In the genomic region with DNA sequence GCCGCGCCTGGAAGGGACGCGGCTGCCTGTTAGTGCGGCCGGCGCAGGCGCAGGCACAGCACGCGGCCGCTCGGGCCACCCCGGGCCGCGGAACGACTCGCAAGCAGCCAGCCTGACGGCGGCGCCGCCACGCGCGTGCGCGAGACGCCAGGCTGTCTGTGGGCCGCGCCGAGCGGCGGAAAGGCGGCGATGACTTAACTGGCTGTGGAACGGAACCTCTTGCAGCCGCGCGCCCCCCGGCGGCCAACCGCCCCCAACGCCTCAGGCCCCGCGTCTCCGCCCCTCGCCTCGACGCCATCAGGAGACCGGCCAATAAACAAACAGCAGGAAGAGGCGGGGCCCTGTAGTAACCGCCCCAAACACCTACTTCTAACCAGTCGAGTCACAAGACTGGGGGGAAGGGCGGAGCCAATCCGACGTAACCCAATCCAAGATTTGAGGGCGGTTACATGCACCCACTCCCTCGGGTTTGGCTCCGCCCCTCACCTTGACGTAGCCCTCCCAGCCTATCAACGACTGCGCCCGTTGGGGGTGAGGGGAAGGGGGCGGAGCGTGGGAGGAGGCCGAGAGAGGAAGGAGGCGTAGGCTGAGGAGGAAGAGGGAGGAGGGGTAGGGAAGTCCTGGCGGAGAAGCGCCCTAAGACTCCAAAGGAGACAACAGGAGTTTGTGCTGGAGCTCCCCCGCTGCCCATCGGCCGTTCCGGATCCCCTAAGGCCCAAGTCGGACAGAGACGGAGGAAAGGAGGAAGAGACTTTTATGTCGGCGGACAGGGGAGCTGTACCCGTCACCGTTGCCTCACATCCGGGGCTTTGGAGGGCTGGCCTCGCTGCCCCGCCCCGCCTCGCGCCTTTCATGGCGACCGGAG, we compare ENCODE assay signal across 1 cellular context.
TF ChIP-seq lines count a peak whose summit lies in the region.

A gene (plus strand): TSS at position 566 of the 865 bp plus-strand sequence. CDS start 1,088 bp downstream, outside the sequence.

TF ChIP-seq in HEK293, 187 proteins besides CTCF, POLR2A, EP300 and RAD21 (continued from another document and continues in another):
- TF ChIP-seq TRIM28 (IDR thresholded peaks at IDR 0.05; ENCODE audit: borderline replicate concordance, low read length) (peak; percentile 92), SP7 (tag by site-specific recombination; IDR thresholded peaks at IDR 0.05) (peak; percentile 79), ZNF132 (tag by site-specific recombination; IDR thresholded peaks at IDR 0.05; ENCODE audit: borderline replicate concordance) (no peak), PRDM1 (tag by site-specific recombination; IDR thresholded peaks at IDR 0.05) (no peak), GLI4 (tag by site-specific recombination; IDR thresholded peaks at IDR 0.05) (no peak), ZNF664 (tag by site-specific recombination; IDR thresholded peaks at IDR 0.05) (no peak), ZNF626 (tag by site-specific recombination; IDR thresholded peaks at IDR 0.05) (no peak), ZNF777 (tag by site-specific recombination; IDR thresholded peaks at IDR 0.05; ENCODE audit: borderline replicate concordance) (no peak), ZBTB20 (tag by site-specific recombination; IDR thresholded peaks at IDR 0.05) (no peak), ZNF174 (tag by site-specific recombination; IDR thresholded peaks at IDR 0.05) (no peak), ZNF292 (tag by site-specific recombination; IDR thresholded peaks at IDR 0.05; ENCODE audit: borderline replicate concordance, low read depth) (no peak), ZNF785 (tag by site-specific recombination; IDR thresholded peaks at IDR 0.05) (peak; percentile 96), ZNF274 (IDR thresholded peaks at IDR 0.05; ENCODE audit: low read length) (no peak), ZNF274 (tag by site-specific recombination; IDR thresholded peaks at IDR 0.05; ENCODE audit: borderline replicate concordance) (no peak), SP2 (tag by site-specific recombination; IDR thresholded peaks at IDR 0.05) (peak; percentile 100), ZNF654 (tag by site-specific recombination; IDR thresholded peaks at IDR 0.05; ENCODE audit: low read depth) (peak; percentile 50), ZNF16 (tag by site-specific recombination; IDR thresholded peaks at IDR 0.05; ENCODE audit: low read depth) (no peak), ZNF133 (tag by site-specific recombination; IDR thresholded peaks at IDR 0.05) (no peak), KLF10 (tag by site-specific recombination; IDR thresholded peaks at IDR 0.05) (peak; percentile 88), HOXC10 (CRISPR knock-in tag; IDR thresholded peaks at IDR 0.05) (no peak), SCRT1 (tag by site-specific recombination; IDR thresholded peaks at IDR 0.05; ENCODE audit: borderline replicate concordance) (no peak), ZNF354C (tag by site-specific recombination; IDR thresholded peaks at IDR 0.05; ENCODE audit: borderline replicate concordance, low read depth) (no peak), ZNF624 (tag by site-specific recombination; IDR thresholded peaks at IDR 0.05) (no peak), ZNF391 (tag by site-specific recombination; IDR thresholded peaks at IDR 0.05; ENCODE audit: borderline replicate concordance, low read depth) (no peak), YY2 (tag by site-specific recombination; IDR thresholded peaks at IDR 0.05) (peak; percentile 75), ZNF629 (tag by site-specific recombination; IDR thresholded peaks at IDR 0.05) (peak; percentile 81), ZNF23 (tag by site-specific recombination; IDR thresholded peaks at IDR 0.05; ENCODE audit: borderline replicate concordance) (no peak), SETDB1 (IDR thresholded peaks at IDR 0.05; ENCODE audit: insufficient read length, low read length) (no peak), MYNN (tag by site-specific recombination; IDR thresholded peaks at IDR 0.05; ENCODE audit: borderline replicate concordance) (peak; percentile 94), REPIN1 (tag by site-specific recombination; IDR thresholded peaks at IDR 0.05; ENCODE audit: low read depth) (no peak), ZNF202 (tag by site-specific recombination; IDR thresholded peaks at IDR 0.05; ENCODE audit: borderline replicate concordance) (no peak), ZNF10 (tag by site-specific recombination; IDR thresholded peaks at IDR 0.05) (peak; percentile 68), ZNF529 (tag by site-specific recombination; IDR thresholded peaks at IDR 0.05; ENCODE audit: insufficient replicate concordance) (no peak), ZXDB (tag by site-specific recombination; IDR thresholded peaks at IDR 0.05) (peak; percentile 91)
- TF ChIP-seq, protein P1, sequence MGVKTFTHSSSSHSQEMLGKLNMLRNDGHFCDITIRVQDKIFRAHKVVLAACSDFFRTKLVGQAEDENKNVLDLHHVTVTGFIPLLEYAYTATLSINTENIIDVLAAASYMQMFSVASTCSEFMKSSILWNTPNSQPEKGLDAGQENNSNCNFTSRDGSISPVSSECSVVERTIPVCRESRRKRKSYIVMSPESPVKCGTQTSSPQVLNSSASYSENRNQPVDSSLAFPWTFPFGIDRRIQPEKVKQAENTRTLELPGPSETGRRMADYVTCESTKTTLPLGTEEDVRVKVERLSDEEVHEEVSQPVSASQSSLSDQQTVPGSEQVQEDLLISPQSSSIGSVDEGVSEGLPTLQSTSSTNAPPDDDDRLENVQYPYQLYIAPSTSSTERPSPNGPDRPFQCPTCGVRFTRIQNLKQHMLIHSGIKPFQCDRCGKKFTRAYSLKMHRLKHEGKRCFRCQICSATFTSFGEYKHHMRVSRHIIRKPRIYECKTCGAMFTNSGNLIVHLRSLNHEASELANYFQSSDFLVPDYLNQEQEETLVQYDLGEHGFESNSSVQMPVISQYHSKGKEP (tag by site-specific recombination; IDR thresholded peaks at IDR 0.05), result peak; percentile 94
- TF ChIP-seq, protein P2, sequence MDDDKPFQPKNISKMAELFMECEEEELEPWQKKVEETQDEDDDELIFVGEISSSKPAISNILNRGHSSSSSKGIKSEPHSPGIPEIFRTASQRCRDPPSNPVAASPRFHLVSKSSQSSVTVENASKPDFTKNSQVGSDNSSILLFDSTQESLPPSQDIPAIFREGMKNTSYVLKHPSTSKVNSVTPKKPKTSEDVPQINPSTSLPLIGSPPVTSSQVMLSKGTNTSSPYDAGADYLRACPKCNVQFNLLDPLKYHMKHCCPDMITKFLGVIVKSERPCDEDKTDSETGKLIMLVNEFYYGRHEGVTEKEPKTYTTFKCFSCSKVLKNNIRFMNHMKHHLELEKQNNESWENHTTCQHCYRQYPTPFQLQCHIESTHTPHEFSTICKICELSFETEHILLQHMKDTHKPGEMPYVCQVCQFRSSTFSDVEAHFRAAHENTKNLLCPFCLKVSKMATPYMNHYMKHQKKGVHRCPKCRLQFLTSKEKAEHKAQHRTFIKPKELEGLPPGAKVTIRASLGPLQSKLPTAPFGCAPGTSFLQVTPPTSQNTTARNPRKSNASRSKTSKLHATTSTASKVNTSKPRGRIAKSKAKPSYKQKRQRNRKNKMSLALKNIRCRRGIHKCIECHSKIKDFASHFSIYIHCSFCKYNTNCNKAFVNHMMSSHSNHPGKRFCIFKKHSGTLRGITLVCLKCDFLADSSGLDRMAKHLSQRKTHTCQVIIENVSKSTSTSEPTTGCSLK (tag by site-specific recombination; IDR thresholded peaks at IDR 0.05), result no peak
- TF ChIP-seq, protein P3, sequence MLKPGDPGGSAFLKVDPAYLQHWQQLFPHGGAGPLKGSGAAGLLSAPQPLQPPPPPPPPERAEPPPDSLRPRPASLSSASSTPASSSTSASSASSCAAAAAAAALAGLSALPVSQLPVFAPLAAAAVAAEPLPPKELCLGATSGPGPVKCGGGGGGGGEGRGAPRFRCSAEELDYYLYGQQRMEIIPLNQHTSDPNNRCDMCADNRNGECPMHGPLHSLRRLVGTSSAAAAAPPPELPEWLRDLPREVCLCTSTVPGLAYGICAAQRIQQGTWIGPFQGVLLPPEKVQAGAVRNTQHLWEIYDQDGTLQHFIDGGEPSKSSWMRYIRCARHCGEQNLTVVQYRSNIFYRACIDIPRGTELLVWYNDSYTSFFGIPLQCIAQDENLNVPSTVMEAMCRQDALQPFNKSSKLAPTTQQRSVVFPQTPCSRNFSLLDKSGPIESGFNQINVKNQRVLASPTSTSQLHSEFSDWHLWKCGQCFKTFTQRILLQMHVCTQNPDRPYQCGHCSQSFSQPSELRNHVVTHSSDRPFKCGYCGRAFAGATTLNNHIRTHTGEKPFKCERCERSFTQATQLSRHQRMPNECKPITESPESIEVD (tag by site-specific recombination; IDR thresholded peaks at IDR 0.05), result no peak
- TF ChIP-seq, protein P4, sequence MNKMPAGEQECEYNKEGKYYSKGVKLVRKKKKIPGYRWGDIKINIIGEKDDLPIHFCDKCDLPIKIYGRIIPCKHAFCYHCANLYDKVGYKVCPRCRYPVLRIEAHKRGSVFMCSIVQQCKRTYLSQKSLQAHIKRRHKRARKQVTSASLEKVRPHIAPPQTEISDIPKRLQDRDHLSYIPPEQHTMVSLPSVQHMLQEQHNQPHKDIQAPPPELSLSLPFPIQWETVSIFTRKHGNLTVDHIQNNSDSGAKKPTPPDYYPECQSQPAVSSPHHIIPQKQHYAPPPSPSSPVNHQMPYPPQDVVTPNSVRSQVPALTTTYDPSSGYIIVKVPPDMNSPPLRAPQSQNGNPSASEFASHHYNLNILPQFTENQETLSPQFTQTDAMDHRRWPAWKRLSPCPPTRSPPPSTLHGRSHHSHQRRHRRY (tag by site-specific recombination; IDR thresholded peaks at IDR 0.05), result no peak; the same call in 1 of the 2 replicates
- TF ChIP-seq, protein P5, sequence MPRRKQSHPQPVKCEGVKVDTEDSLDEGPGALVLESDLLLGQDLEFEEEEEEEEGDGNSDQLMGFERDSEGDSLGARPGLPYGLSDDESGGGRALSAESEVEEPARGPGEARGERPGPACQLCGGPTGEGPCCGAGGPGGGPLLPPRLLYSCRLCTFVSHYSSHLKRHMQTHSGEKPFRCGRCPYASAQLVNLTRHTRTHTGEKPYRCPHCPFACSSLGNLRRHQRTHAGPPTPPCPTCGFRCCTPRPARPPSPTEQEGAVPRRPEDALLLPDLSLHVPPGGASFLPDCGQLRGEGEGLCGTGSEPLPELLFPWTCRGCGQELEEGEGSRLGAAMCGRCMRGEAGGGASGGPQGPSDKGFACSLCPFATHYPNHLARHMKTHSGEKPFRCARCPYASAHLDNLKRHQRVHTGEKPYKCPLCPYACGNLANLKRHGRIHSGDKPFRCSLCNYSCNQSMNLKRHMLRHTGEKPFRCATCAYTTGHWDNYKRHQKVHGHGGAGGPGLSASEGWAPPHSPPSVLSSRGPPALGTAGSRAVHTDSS (tag by site-specific recombination; IDR thresholded peaks at IDR 0.05), result peak; percentile 97
- TF ChIP-seq, protein P6, sequence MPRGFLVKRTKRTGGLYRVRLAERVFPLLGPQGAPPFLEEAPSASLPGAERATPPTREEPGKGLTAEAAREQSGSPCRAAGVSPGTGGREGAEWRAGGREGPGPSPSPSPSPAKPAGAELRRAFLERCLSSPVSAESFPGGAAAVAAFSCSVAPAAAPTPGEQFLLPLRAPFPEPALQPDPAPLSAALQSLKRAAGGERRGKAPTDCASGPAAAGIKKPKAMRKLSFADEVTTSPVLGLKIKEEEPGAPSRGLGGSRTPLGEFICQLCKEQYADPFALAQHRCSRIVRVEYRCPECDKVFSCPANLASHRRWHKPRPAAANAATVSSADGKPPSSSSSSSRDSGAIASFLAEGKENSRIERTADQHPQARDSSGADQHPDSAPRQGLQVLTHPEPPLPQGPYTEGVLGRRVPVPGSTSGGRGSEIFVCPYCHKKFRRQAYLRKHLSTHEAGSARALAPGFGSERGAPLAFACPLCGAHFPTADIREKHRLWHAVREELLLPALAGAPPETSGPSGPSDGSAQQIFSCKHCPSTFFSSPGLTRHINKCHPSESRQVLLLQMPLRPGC (tag by site-specific recombination; IDR thresholded peaks at IDR 0.05), result peak; percentile 59; the same call in 1 of the 2 replicates
- TF ChIP-seq, protein P7, sequence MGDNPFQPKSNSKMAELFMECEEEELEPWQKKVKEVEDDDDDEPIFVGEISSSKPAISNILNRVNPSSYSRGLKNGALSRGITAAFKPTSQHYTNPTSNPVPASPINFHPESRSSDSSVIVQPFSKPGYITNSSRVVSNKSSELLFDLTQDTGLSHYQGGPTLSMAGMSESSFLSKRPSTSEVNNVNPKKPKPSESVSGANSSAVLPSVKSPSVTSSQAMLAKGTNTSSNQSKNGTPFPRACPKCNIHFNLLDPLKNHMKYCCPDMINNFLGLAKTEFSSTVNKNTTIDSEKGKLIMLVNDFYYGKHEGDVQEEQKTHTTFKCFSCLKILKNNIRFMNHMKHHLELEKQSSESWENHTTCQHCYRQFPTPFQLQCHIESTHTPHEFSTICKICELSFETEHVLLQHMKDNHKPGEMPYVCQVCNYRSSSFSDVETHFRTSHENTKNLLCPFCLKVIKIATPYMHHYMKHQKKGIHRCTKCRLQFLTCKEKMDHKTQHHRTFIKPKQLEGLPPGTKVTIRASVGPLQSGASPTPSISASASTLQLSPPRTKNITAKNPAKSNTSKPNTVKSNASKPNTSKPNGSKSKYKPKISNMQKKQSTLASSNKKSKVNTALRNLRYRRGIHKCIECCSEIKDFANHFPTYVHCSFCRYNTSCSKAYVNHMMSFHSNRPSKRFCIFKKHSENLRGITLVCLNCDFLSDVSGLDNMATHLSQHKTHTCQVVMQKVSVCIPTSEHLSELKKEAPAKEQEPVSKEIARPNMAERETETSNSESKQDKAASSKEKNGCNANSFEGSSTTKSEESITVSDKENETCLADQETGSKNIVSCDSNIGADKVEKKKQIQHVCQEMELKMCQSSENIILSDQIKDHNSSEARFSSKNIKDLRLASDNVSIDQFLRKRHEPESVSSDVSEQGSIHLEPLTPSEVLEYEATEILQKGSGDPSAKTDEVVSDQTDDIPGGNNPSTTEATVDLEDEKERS (tag by site-specific recombination; IDR thresholded peaks at IDR 0.05), result no peak
- TF ChIP-seq, protein P8, sequence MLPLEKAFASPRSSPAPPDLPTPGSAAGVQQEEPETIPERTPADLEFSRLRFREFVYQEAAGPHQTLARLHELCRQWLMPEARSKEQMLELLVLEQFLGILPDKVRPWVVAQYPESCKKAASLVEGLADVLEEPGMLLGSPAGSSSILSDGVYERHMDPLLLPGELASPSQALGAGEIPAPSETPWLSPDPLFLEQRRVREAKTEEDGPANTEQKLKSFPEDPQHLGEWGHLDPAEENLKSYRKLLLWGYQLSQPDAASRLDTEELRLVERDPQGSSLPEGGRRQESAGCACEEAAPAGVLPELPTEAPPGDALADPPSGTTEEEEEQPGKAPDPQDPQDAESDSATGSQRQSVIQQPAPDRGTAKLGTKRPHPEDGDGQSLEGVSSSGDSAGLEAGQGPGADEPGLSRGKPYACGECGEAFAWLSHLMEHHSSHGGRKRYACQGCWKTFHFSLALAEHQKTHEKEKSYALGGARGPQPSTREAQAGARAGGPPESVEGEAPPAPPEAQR (tag by site-specific recombination; IDR thresholded peaks at IDR 0.05), result no peak
- TF ChIP-seq, protein P9, sequence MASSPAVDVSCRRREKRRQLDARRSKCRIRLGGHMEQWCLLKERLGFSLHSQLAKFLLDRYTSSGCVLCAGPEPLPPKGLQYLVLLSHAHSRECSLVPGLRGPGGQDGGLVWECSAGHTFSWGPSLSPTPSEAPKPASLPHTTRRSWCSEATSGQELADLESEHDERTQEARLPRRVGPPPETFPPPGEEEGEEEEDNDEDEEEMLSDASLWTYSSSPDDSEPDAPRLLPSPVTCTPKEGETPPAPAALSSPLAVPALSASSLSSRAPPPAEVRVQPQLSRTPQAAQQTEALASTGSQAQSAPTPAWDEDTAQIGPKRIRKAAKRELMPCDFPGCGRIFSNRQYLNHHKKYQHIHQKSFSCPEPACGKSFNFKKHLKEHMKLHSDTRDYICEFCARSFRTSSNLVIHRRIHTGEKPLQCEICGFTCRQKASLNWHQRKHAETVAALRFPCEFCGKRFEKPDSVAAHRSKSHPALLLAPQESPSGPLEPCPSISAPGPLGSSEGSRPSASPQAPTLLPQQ (tag by site-specific recombination; IDR thresholded peaks at IDR 0.05), result peak; percentile 99
- TF ChIP-seq, protein P10, sequence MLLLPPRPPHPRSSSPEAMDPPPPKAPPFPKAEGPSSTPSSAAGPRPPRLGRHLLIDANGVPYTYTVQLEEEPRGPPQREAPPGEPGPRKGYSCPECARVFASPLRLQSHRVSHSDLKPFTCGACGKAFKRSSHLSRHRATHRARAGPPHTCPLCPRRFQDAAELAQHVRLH (tag by site-specific recombination; IDR thresholded peaks at IDR 0.05), result peak; percentile 93
